Comparison of ENCODE assay signal across 23 cellular contexts in genomic region chr16:16191493-16192167, GRCh38. TPM values are rescaled to one million over a fixed set of nuclear protein-coding genes. Genes with fewer than 3 reads are reported as not detected.
"Had no signal": no experiment of that assay in that cellular context is flagged by ENCODE, and none has a peak within 500 bp of the region (broad histone marks: within the 10 kb centered on the region; RNA-seq: fewer than 3 reads in every experiment).

No MANE protein-coding gene starts in this region.

- H3K4me1 ChIP-seq: heart right ventricle, right atrium auricular region, upper lobe of left lung had no signal

- ATAC-seq: activated CD8-positive, alpha-beta T cell treated with anti-CD3 and anti-CD28 coated beads, Interleukin-2, amount 10 ng/mL, durations not matched to agents 7 days and 5 days; activated naive CD4-positive, alpha-beta T cell treated with anti-CD3 and anti-CD28 coated beads, Interleukin-2, amount 50 U/mL, for 72 hours; gastroesophageal sphincter; heart right ventricle; naive thymus-derived CD4-positive, alpha-beta T cell; SK-N-SH treated with all-trans-retinoic acid at 6 μM for 48 hours had no signal

- H3K27me3 ChIP-seq: gastroesophageal sphincter, heart right ventricle, right atrium auricular region, upper lobe of left lung had no signal

- DNase-seq: activated B cell treated with CpG ODN at 0.5 μM for 24 hours; activated CD4-positive, alpha-beta T cell treated with anti-CD3 and anti-CD28 coated beads for 48 hours; activated CD8-positive, alpha-beta memory T cell treated with anti-CD3 and anti-CD28 coated beads, Interleukin-2, amount 50 U/mL, for 4 hours; activated CD8-positive, alpha-beta T cell treated with anti-CD3 and anti-CD28 coated beads, Interleukin-2, amount 10 ng/mL, durations not matched to agents 7 days and 5 days; activated gamma-delta T cell; activated T-cell treated with anti-CD3 and anti-CD28 coated beads, Interleukin-2, amount 50 U/mL, for 48 hours; amygdala; central memory CD4-positive, alpha-beta T cell; heart right ventricle; islet precursor cell; naive thymus-derived CD4-positive, alpha-beta T cell; small intestine; stimulated activated CD4-positive, alpha-beta T cell treated with anti-CD3 and anti-CD28 coated beads, Interleukin-4, amount 100 ng/mL, for 4 hours; T-helper 1 cell; upper lobe of left lung had no signal

- H3K9me3 ChIP-seq: gastroesophageal sphincter, heart right ventricle, right atrium auricular region, upper lobe of left lung had no signal

- H3K27ac Mint-ChIP-seq: activated B cell treated with CpG ODN at 0.5 μM for 24 hours; activated CD8-positive, alpha-beta T cell treated with anti-CD3 and anti-CD28 coated beads, Interleukin-2, amount 10 ng/mL, durations not matched to agents 7 days and 5 days; activated naive CD4-positive, alpha-beta T cell treated with anti-CD3 and anti-CD28 coated beads, Interleukin-2, amount 50 U/mL, for 72 hours; brain; naive thymus-derived CD4-positive, alpha-beta T cell; stimulated activated naive CD8-positive, alpha-beta T cell treated with anti-CD3 and anti-CD28 coated beads, Interleukin-15, Interleukin-2, amounts not matched to agents 100 ng/mL and 50 ng/mL, for 24 hours had no signal

- H3K4me3 ChIP-seq: coronary artery, gastroesophageal sphincter, heart right ventricle, lung, right atrium auricular region, upper lobe of left lung had no signal

- FAIRE-seq: small intestine had no signal

- H3K4me3 Mint-ChIP-seq: activated B cell treated with CpG ODN at 0.5 μM for 24 hours; activated CD8-positive, alpha-beta T cell treated with anti-CD3 and anti-CD28 coated beads, Interleukin-2, amount 10 ng/mL, durations not matched to agents 7 days and 5 days; brain; naive thymus-derived CD4-positive, alpha-beta T cell; stimulated activated naive CD8-positive, alpha-beta T cell treated with anti-CD3 and anti-CD28 coated beads, Interleukin-15, Interleukin-2, amounts not matched to agents 100 ng/mL and 50 ng/mL, for 24 hours had no signal

- H3K27ac ChIP-seq: coronary artery, heart right ventricle, right atrium auricular region, upper lobe of left lung had no signal

- H3K4me1 Mint-ChIP-seq: brain; naive thymus-derived CD4-positive, alpha-beta T cell had no signal

- H3K9me3 Mint-ChIP-seq: activated B cell treated with CpG ODN at 0.5 μM for 24 hours; activated naive CD4-positive, alpha-beta T cell treated with anti-CD3 and anti-CD28 coated beads, Interleukin-2, amount 50 U/mL, for 72 hours; brain; naive thymus-derived CD4-positive, alpha-beta T cell; stimulated activated naive CD8-positive, alpha-beta T cell treated with anti-CD3 and anti-CD28 coated beads, Interleukin-15, Interleukin-2, amounts not matched to agents 100 ng/mL and 50 ng/mL, for 24 hours had no signal

- H3K36me3 ChIP-seq: gastroesophageal sphincter, heart right ventricle, right atrium auricular region had no signal

- H3K36me3 Mint-ChIP-seq: activated naive CD4-positive, alpha-beta T cell treated with anti-CD3 and anti-CD28 coated beads, Interleukin-2, amount 50 U/mL, for 72 hours; brain; naive thymus-derived CD4-positive, alpha-beta T cell had no signal

RNA-seq across cellular contexts. Expression of gene ABCC6, which starts 31.7 kb away (rescaled TPM):
- total RNA-seq: activated B cell treated with CpG ODN at 0.5 μM for 24 hours; activated CD8-positive, alpha-beta T cell treated with anti-CD3 and anti-CD28 coated beads, Interleukin-2, amount 10 ng/mL, durations not matched to agents 7 days and 5 days; activated naive CD4-positive, alpha-beta T cell treated with anti-CD3 and anti-CD28 coated beads, Interleukin-2, amount 50 U/mL, for 72 hours had no signal
